ENCODE assay signal across 8 cellular contexts in genomic region chr22:42343136-42343484, GRCh38.
DNase-seq lines count a peak whose midpoint lies in the region; ATAC-seq and TF ChIP-seq lines count a peak whose summit lies in the region.

No MANE protein-coding gene starts in this region.

- H3K9me3 ChIP-seq in HUES6 (ENCODE audit: control insufficient read depth, insufficient read depth, low read depth, low read length) = no peaks in the 10 kb centered on the region
- no peaks in the 10 kb centered on the region for H3K9me3 ChIP-seq in naive thymus-derived CD4-positive, alpha-beta T cell (ENCODE audit: control insufficient read depth in 2 of 3, low read length in 3 of 3)

- peak; percentile 15 for ATAC-seq in naive thymus-derived CD4-positive, alpha-beta T cell
- ATAC-seq in foreskin keratinocyte = no peak
- ATAC-seq in GM18868 (IDR thresholded peaks at IDR 0.05; ENCODE audit: unreplicated experiment) = no peak

- H3K9me3 Mint-ChIP-seq in naive thymus-derived CD4-positive, alpha-beta T cell = no peaks in the 10 kb centered on the region

- peak overlapping the region; percentile 47 for H3K4me3 ChIP-seq in AG09309 (ENCODE audit: control insufficient read depth, low read depth, low read length)
- H3K4me3 ChIP-seq in HUES6 (ENCODE audit: low read depth, low read length) = peak overlapping the region; percentile 56
- H3K4me3 ChIP-seq in naive thymus-derived CD4-positive, alpha-beta T cell (ENCODE audit: low read length) = peak overlapping the region; percentile 33

- peaks cover 0 to 18% (median 17%) of the 10 kb centered on the region in 7 donors for H3K4me1 Mint-ChIP-seq in naive thymus-derived CD4-positive, alpha-beta T cell

- H3K27ac Mint-ChIP-seq in naive thymus-derived CD4-positive, alpha-beta T cell = peak overlapping the region in 4 of 9 donors; percentile 24 to 86 (median 71)

- H3K36me3 Mint-ChIP-seq in naive thymus-derived CD4-positive, alpha-beta T cell = no peaks in the 10 kb centered on the region

- no peak overlapping the region for H3K9ac ChIP-seq in HUES6 (ENCODE audit: low read length)

- POLR2A ChIA-PET in naive thymus-derived CD4-positive, alpha-beta T cell (lab: Charles Lee) = interaction anchor here (0.6 to 0.8 kb wide), 2 partner anchors 30 to 44 kb away, joined by 3 to 4 read pairs; no protein-coding TSS in a partner anchor

- H3K4me3 Mint-ChIP-seq in naive thymus-derived CD4-positive, alpha-beta T cell = peak overlapping the region; percentile 66 to 87 (median 82)

- DNase-seq in AG09309 (ENCODE audit: low read depth) (no peak), foreskin keratinocyte (no peak), iPS-NIHi11 (ENCODE audit: low spot score) (no peak), islet precursor cell (no peak)
- no peak for DNase-seq in naive thymus-derived CD4-positive, alpha-beta T cell

- TF ChIP-seq CTCF in AG09309 (IDR thresholded peaks at IDR 0.05; ENCODE audit: control insufficient read depth, insufficient read depth, low read depth, low read length, missing control alignments) = no peak
- TF ChIP-seq CTCF in foreskin keratinocyte (conservative IDR thresholded peaks at IDR 0.05) = no peak

- CTCF ChIA-PET in naive thymus-derived CD4-positive, alpha-beta T cell (lab: Charles Lee) = no interaction called here

- H3K27me3 ChIP-seq in HUES6 (ENCODE audit: control insufficient read depth, insufficient read depth, low read length) = peaks cover 9% of the 10 kb centered on the region
- no peaks in the 10 kb centered on the region for H3K27me3 ChIP-seq in naive thymus-derived CD4-positive, alpha-beta T cell (ENCODE audit: control insufficient read depth in 2 of 2, insufficient read depth in 2 of 2, low read length in 2 of 2)
- H3K27me3 ChIP-seq in foreskin keratinocyte = peaks cover 19% of the 10 kb centered on the region

- H3K4me1 ChIP-seq in HUES6 (ENCODE audit: control insufficient read depth, insufficient read depth, low read length) (peaks cover 49% of the 10 kb centered on the region), foreskin keratinocyte (no peaks in the 10 kb centered on the region)
- H3K4me1 ChIP-seq in naive thymus-derived CD4-positive, alpha-beta T cell (ENCODE audit: control insufficient read depth in 2 of 2, insufficient read depth in 2 of 2, low read length in 2 of 2) = peaks cover 5 to 9% of the 10 kb centered on the region in 2 donors

- intact Hi-C loops in naive thymus-derived CD4-positive, alpha-beta T cell (cut with micrococcal nuclease) = no loop called here

- H3K27ac ChIP-seq in HUES6 (ENCODE audit: low read depth, low read length) (no peak overlapping the region), angular gyrus (ENCODE audit: low read depth, low read length) (peak overlapping the region; percentile 64), foreskin keratinocyte (no peak overlapping the region)
- H3K27ac ChIP-seq in naive thymus-derived CD4-positive, alpha-beta T cell (ENCODE audit: low read depth, low read length) = no peak overlapping the region

- peaks cover 0 to 28% (median 0%) of the 10 kb centered on the region in 5 donors for H3K27me3 Mint-ChIP-seq in naive thymus-derived CD4-positive, alpha-beta T cell

- H3K36me3 ChIP-seq in HUES6 (ENCODE audit: control insufficient read depth, insufficient read depth, low read length) = no peaks in the 10 kb centered on the region
- H3K36me3 ChIP-seq in naive thymus-derived CD4-positive, alpha-beta T cell (ENCODE audit: control insufficient read depth in 2 of 3, insufficient read depth in 3 of 3, low read length in 3 of 3) = no peaks in the 10 kb centered on the region
